Comparison of ENCODE assay signal across 1 cellular context in the genomic region with DNA sequence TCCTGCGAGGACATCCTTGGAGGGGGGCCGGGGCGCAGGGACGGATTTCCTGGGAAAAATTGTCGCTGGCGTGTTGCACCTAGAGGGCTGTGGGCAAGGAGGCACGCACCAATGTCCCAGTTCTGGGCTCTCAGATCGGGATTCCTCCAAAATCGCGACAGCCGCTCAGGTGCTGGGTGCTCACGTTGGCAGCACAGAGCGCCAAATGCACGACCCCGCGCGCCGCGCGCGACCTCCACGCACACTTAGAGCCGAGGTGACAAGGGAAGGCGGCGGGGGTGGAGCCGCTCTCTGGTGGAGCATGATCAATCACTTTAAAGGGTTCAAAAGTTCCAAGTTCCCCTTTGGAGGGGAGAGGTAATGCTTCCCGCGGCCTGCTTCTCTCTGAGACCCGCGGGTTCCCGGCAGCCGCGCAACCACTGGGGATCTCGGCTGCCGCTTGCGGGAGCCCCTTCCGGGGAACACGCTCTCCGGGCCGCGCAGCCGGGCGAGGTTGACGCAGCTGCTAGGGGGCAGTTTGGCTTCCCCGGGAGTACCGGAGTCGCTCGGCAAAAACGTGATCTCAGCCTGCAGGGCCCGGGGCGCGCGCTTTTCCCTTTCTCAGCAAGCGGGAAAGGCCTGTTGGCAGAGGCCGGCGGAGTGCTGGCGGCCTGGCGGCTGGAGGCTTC.
TF ChIP-seq lines count a peak whose summit lies in the region.

No MANE protein-coding gene starts in this region.

TF ChIP-seq in HepG2, 621 proteins besides CTCF, POLR2A, EP300 and RAD21:
- TF ChIP-seq, protein P1, sequence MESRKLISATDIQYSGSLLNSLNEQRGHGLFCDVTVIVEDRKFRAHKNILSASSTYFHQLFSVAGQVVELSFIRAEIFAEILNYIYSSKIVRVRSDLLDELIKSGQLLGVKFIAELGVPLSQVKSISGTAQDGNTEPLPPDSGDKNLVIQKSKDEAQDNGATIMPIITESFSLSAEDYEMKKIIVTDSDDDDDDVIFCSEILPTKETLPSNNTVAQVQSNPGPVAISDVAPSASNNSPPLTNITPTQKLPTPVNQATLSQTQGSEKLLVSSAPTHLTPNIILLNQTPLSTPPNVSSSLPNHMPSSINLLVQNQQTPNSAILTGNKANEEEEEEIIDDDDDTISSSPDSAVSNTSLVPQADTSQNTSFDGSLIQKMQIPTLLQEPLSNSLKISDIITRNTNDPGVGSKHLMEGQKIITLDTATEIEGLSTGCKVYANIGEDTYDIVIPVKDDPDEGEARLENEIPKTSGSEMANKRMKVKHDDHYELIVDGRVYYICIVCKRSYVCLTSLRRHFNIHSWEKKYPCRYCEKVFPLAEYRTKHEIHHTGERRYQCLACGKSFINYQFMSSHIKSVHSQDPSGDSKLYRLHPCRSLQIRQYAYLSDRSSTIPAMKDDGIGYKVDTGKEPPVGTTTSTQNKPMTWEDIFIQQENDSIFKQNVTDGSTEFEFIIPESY (CRISPR knock-in tag; IDR thresholded peaks at IDR 0.05), result peak; percentile 70; the same call in 1 of the 2 replicates
- TF ChIP-seq MYC (CRISPR knock-in tag; IDR thresholded peaks at IDR 0.05; ENCODE audit: borderline replicate concordance) (no peak), RFXAP (CRISPR knock-in tag; IDR thresholded peaks at IDR 0.05; ENCODE audit: borderline replicate concordance) (no peak), DPF2 (CRISPR knock-in tag; IDR thresholded peaks at IDR 0.05; ENCODE audit: borderline replicate concordance, low read depth) (no peak)
